15 cellular contexts compared by ENCODE assay signal in the genomic region with DNA sequence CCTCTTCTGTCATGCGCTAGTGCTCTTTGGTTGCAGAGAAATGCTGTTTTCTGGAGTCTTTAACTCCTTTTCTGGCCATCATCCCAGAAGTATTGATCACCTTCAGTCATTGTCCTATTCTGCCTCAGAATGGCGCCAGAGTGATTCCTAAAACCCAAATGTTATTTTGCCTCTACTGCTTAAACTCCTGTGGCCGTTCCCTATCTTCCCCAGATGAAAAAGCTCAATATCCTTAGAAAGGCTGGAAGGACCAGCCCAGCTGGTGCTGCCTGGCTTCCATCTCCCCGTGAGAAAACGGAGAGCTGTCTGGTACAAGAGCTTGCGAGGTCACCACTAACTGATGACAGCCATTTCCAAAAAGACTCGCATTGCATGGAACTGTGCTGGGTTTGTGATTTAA.
DNase-seq lines count a peak whose midpoint lies in the region; ATAC-seq lines count a peak whose summit lies in the region.
"Had no signal": no experiment of that assay in that cellular context is flagged by ENCODE, and none has a peak within 500 bp of the region (broad histone marks: within the 10 kb centered on the region; RNA-seq: fewer than 3 reads in every experiment).

No MANE protein-coding gene starts in this region.

- H3K56ac ChIP-seq in mesendoderm (ENCODE audit: low read length), result no peak overlapping the region

- no peak overlapping the region for H2BK120ac ChIP-seq in mesendoderm (ENCODE audit: low read depth, low read length)

- no peak overlapping the region for H3K4me2 ChIP-seq in mesendoderm (ENCODE audit: low read length)
- H3K4me2 ChIP-seq: KMS-11 had no signal

- no peak overlapping the region for H4K5ac ChIP-seq in mesendoderm (ENCODE audit: low read length)

- H3K4ac ChIP-seq in mesendoderm (ENCODE audit: low read depth, low read length), result no peak overlapping the region

- H3K9ac ChIP-seq in mesendoderm (ENCODE audit: low read length), result no peak overlapping the region
- H3K9ac ChIP-seq: KMS-11 had no signal

- H4K8ac ChIP-seq in mesendoderm (ENCODE audit: low read depth, low read length), result no peak overlapping the region

- H3K36me3 ChIP-seq in mesendoderm (ENCODE audit: control insufficient read depth, insufficient read depth, low read length), result no peaks in the 10 kb centered on the region
- H3K36me3 ChIP-seq: left lung, ovary had no signal

- no peak overlapping the region for H2BK5ac ChIP-seq in mesendoderm (ENCODE audit: low read length)

- peak; percentile 21 for DNase-seq in DMS53 (lab: John Stamatoyannopoulos, UW)
- no peak for DNase-seq in DMS53 treated with DMSO at 0.1 percent for 48 hours (lab: John Stamatoyannopoulos, UW; ENCODE audit: unreplicated experiment)
- peak; percentile 50 for DNase-seq in mesendoderm
- no peak for DNase-seq in substantia nigra (lab: John Stamatoyannopoulos, UW)
- no peak for DNase-seq in posterior cingulate gyrus
- DNase-seq: activated T-cell treated with anti-CD3 and anti-CD28 coated beads, Interleukin-2, amount 50 U/mL, for 72 hours; left lung; ovary; stimulated activated CD4-positive, alpha-beta T cell treated with anti-CD3 and anti-CD28 coated beads, Interleukin-2, amount 100 ng/mL, for 48 hours; testis had no signal

- peak overlapping the region; percentile 34 for H3K18ac ChIP-seq in mesendoderm (ENCODE audit: low read length)

- peak; percentile 18 for ATAC-seq in HG02588 (IDR thresholded peaks at IDR 0.05; ENCODE audit: unreplicated experiment)
- ATAC-seq in HG03469 (IDR thresholded peaks at IDR 0.05; ENCODE audit: unreplicated experiment), result peak; percentile 12
- ATAC-seq in HG03457 (IDR thresholded peaks at IDR 0.05; ENCODE audit: unreplicated experiment), result no peak
- ATAC-seq: activated T-cell treated with anti-CD3 and anti-CD28 coated beads, Interleukin-2, amount 50 U/mL, for 72 hours; left lung had no signal

- H3K27ac ChIP-seq in mesendoderm (ENCODE audit: low read depth, low read length) (no peak overlapping the region), substantia nigra (ENCODE audit: low read depth, low read length, poor library complexity, severe bottlenecking) (no peak overlapping the region)
- H3K27ac ChIP-seq: 22Rv1, KMS-11, left lung, ovary, testis had no signal

- intact Hi-C loops in posterior cingulate gyrus (cut with DNase I), result no loop called here

- no peak overlapping the region for H3K23ac ChIP-seq in mesendoderm (ENCODE audit: low read length)

- no peaks in the 10 kb centered on the region for H3K79me1 ChIP-seq in mesendoderm (ENCODE audit: low read length)

- H3K4me3 ChIP-seq in mesendoderm (ENCODE audit: low read length), result no peak overlapping the region
- H3K4me3 ChIP-seq: left lung, ovary, testis had no signal

- WGBS in mesendoderm (ENCODE audit: extremely low coverage, insufficient coverage, low lambda C conversion rate), result no CpG with 5 or more reads among the region's 7 CpGs

- no peak overlapping the region for H2AK5ac ChIP-seq in mesendoderm (ENCODE audit: low read length)

- H3K4me1 ChIP-seq in mesendoderm (ENCODE audit: control insufficient read depth, low read depth, low read length), result no peaks in the 10 kb centered on the region
- H3K4me1 ChIP-seq: left lung, testis had no signal

- H2BK15ac ChIP-seq in mesendoderm (replicated peaks; ENCODE audit: low read depth), result no peak overlapping the region

- no peaks in the 10 kb centered on the region for H3K79me2 ChIP-seq in mesendoderm (ENCODE audit: control insufficient read depth, insufficient read depth, low read length)

- H3K27me3 ChIP-seq in mesendoderm (ENCODE audit: insufficient read depth, low read length, poor library complexity), result no peaks in the 10 kb centered on the region
- H3K27me3 ChIP-seq: left lung, ovary, testis had no signal

Comparison
In these comparisons a context has a peak if more than half of its experiments do, and no peak if none do; other contexts are left out.
1. DNase-seq: peak in DMS53 (single experiment) and mesendoderm (single experiment); none in DMS53 treated with DMSO at 0.1 percent for 48 hours (single experiment), substantia nigra (0 of 49) and posterior cingulate gyrus (0 of 10).